In genomic region chr10:23201837-23202236, GRCh38 we compare ENCODE assay signal across 31 cellular contexts. TPM values are rescaled to one million over a fixed set of nuclear protein-coding genes. Genes with fewer than 3 reads are reported as not detected.
DNase-seq lines count a peak whose midpoint lies in the region; ATAC-seq, FAIRE-seq and TF ChIP-seq lines count a peak whose summit lies in the region.
"Had no signal": no experiment of that assay in that cellular context is flagged by ENCODE, and none has a peak within 500 bp of the region (broad histone marks: within the 10 kb centered on the region; RNA-seq: fewer than 3 reads in every experiment).

No MANE protein-coding gene starts in this region.

- no peak overlapping the region for H3K4me2 ChIP-seq in H1 (ENCODE audit: insufficient read depth in 1 of 2, low read depth in 2 of 2, low read length in 2 of 2)
- H3K4me2 ChIP-seq: BLaER1 had no signal

- H4K91ac ChIP-seq in H1 (replicated peaks; ENCODE audit: insufficient read length, low read length) = no peak overlapping the region

- H3K27me3 ChIP-seq in body of pancreas (no peaks in the 10 kb centered on the region), H1 (replicated peaks in 1 of 4; ENCODE audit: control insufficient read depth in 3 of 4, extremely low read depth in 1 of 4, insufficient read depth in 3 of 4, low read length in 3 of 4) (peaks cover 78 to 92% (median 88%) of the 10 kb centered on the region in 4 experiments), pancreas (no peaks in the 10 kb centered on the region)

- H2AK5ac ChIP-seq in H1 (ENCODE audit: low read depth, low read length) = no peak overlapping the region

- DNase-seq in body of pancreas (no peak), H1 (ENCODE audit: low read depth in 1 of 2, low spot score in 2 of 2) (no peak), pancreas (no peak), NCI-H774 (lab: John Stamatoyannopoulos, UW) (no peak), cerebellum (ENCODE audit: low spot score) (no peak)
- DNase-seq in activated CD8-positive, alpha-beta memory T cell treated with anti-CD3 and anti-CD28 coated beads for 24 hours = no peak
- DNase-seq: 8988T; ACHN; BE2C; C1 segment of cervical spinal cord; CD4-positive, alpha-beta memory T cell; CD4-positive, CD25-positive, alpha-beta regulatory T cell; CD8-positive, alpha-beta memory T cell; COR-L47; DMS 273 treated with DMSO at 0.1 percent for 48 hours; DMS153; DMS53; DMS79; DND-41; EL; GDM1 had no signal

- FAIRE-seq in H1 (lab: Jason Lieb, UNC) = no peak
- no peak for FAIRE-seq in pancreas (lab: Jason Lieb, UNC)
- FAIRE-seq: A204.1, GM12878, GM12892, GM18507 had no signal

- H3K79me1 ChIP-seq in H1 (ENCODE audit: low read depth, low read length) = no peaks in the 10 kb centered on the region

- H2AFZ ChIP-seq in H1 (ENCODE audit: low read length) = no peak overlapping the region

- H2BK20ac ChIP-seq in H1 (ENCODE audit: low read length) = no peak overlapping the region

- peak overlapping the region; percentile 73 to 92 (median 88) for H3K27ac ChIP-seq in body of pancreas
- no peak overlapping the region for H3K27ac ChIP-seq in H1 (ENCODE audit: low read depth, low read length)
- peak overlapping the region in 3 of 4 donors; percentile 34 to 95 (median 94) for H3K27ac ChIP-seq in pancreas
- H3K27ac ChIP-seq: BLaER1 had no signal

- no peak overlapping the region for H2BK15ac ChIP-seq in H1 (ENCODE audit: low read length)

- no peak overlapping the region for H2BK120ac ChIP-seq in H1 (replicated peaks; ENCODE audit: low read depth, low read length)

- POLR2A ChIA-PET in H1 (lab: Charles Lee; ENCODE audit: partially characterized antibody) = interaction anchor here (0.6 kb wide), 1 partner anchor 65 kb away, joined by 3 read pairs; no protein-coding TSS in a partner anchor

- WGBS in body of pancreas, 2 donors = 1% methylated on average over 4 of the region's 4 CpGs
- 18% methylated on average over 4 of the region's 4 CpGs; no CpG with 5 or more reads in 1 of the 2 experiments for WGBS in H1 (ENCODE audit: extremely low coverage in 1 of 2, insufficient coverage in 1 of 2, insufficient read length in 1 of 2, insufficient replicate concordance in 2 of 2, low coverage in 1 of 2, low lambda C conversion rate in 2 of 2, missing lambda C conversion rate in 1 of 2), 2 experiments
- 2% methylated on average over 4 of the region's 4 CpGs for WGBS in pancreas, 2 donors

- TF ChIP-seq EP300 in H1 (IDR thresholded peaks at IDR 0.05; ENCODE audit: borderline replicate concordance in 1 of 2, low read depth in 2 of 2, low read length in 2 of 2) = no peak

- ATAC-seq in body of pancreas (no peak), pancreas (no peak)
- ATAC-seq: GM12878 had no signal

- H4K20me1 ChIP-seq in H1 (replicated peaks in 1 of 2; ENCODE audit: control insufficient read depth in 1 of 2, insufficient read depth in 2 of 2, low read length in 2 of 2) = peaks cover 16 to 22% of the 10 kb centered on the region in 2 experiments
- H4K20me1 ChIP-seq: BLaER1 had no signal

- H3K4ac ChIP-seq in H1 (replicated peaks; ENCODE audit: insufficient read length, low read depth, low read length) = no peak overlapping the region

- TF ChIP-seq CTCF in body of pancreas (IDR thresholded peaks at IDR 0.05) (no peak), H1 (IDR thresholded peaks at IDR 0.05; ENCODE audit: control extremely low read depth in 1 of 3, insufficient read depth in 1 of 3, low read depth in 1 of 3, low read length in 3 of 3) (no peak), pancreas (IDR thresholded peaks at IDR 0.05) (no peak)

- H3K14ac ChIP-seq in H1 (ENCODE audit: insufficient read length) = no peak overlapping the region

- no peak for TF ChIP-seq RAD21 in H1 (IDR thresholded peaks at IDR 0.05 in 1 of 2, conservative IDR thresholded peaks at IDR 0.05 in 1 of 2; ENCODE audit: low read depth in 2 of 2, low read length in 2 of 2)

- TF ChIP-seq POLR2A in body of pancreas (IDR thresholded peaks at IDR 0.05) = peak in 1 of 3 donors; percentile 15
- no peak for TF ChIP-seq POLR2A in H1 (IDR thresholded peaks at IDR 0.05; ENCODE audit: control extremely low read depth in 1 of 2, low read depth in 2 of 2, low read length in 2 of 2)

- H3K9ac ChIP-seq in H1 (replicated peaks in 1 of 4; ENCODE audit: extremely low read depth in 1 of 4, low read depth in 3 of 4, low read length in 3 of 4) = no peak overlapping the region
- H3K9ac ChIP-seq: BLaER1 had no signal

- H3K79me2 ChIP-seq in H1 (ENCODE audit: control insufficient read depth in 1 of 2, insufficient read depth in 2 of 2, low read length in 2 of 2) = no peaks in the 10 kb centered on the region

- no peak overlapping the region for H2BK5ac ChIP-seq in H1 (ENCODE audit: low read depth, low read length)

- no peak overlapping the region for H3K56ac ChIP-seq in H1 (replicated peaks; ENCODE audit: insufficient read length, low read depth, low read length)

- intact Hi-C loops in body of pancreas (cut with DNase I) (no loop called here), pancreas (cut with DNase I) (loop anchor here in 1 of 3 donors (10.0 kb wide), 1 partner anchor 53 kb away; no protein-coding TSS in a partner anchor)

- peaks cover 63% of the 10 kb centered on the region for H3K4me1 ChIP-seq in body of pancreas
- H3K4me1 ChIP-seq in H1 (replicated peaks in 1 of 4; ENCODE audit: control insufficient read depth in 3 of 4, insufficient read depth in 4 of 4, low read length in 3 of 4) = peaks cover 3 to 28% (median 14%) of the 10 kb centered on the region in 4 experiments
- H3K4me1 ChIP-seq in pancreas = peaks cover 6 to 28% (median 26%) of the 10 kb centered on the region in 3 donors
- H3K4me1 ChIP-seq: BE2C, BLaER1 had no signal

- H3K9me3 ChIP-seq in body of pancreas = no peaks in the 10 kb centered on the region
- H3K9me3 ChIP-seq in H1 (ENCODE audit: insufficient read depth in 2 of 2, low read depth in 1 of 2, low read length in 1 of 2) = no peaks in the 10 kb centered on the region
- H3K9me3 ChIP-seq in pancreas = no peaks in the 10 kb centered on the region
- H3K9me3 ChIP-seq: BE2C had no signal

- H4K8ac ChIP-seq in H1 (ENCODE audit: extremely low read depth, insufficient read depth, low read length) = no peak overlapping the region

- H4K5ac ChIP-seq in H1 (ENCODE audit: insufficient read length, low read depth, low read length) = no peak overlapping the region

- H3K23ac ChIP-seq in H1 (ENCODE audit: insufficient read length) = no peak overlapping the region

- CTCF ChIA-PET in H1 (lab: Charles Lee; ENCODE audit: partially characterized antibody) = interaction anchor here (0.5 to 3.9 kb wide), 5 partner anchors 10 to 93 kb away, joined by 3 to 16 read pairs (median 3); no protein-coding TSS in a partner anchor

- no peak overlapping the region for H3K18ac ChIP-seq in H1 (ENCODE audit: extremely low read depth, low read length)

- H3K36me3 ChIP-seq in body of pancreas (replicated peaks in 1 of 2; ENCODE audit: insufficient read depth in 1 of 2, low read depth in 2 of 2) (no peaks in the 10 kb centered on the region), H1 (ENCODE audit: control insufficient read depth in 2 of 4, insufficient read depth in 4 of 4, low read length in 3 of 4) (no peaks in the 10 kb centered on the region; a peak in 1 of 8 replicates), pancreas (no peaks in the 10 kb centered on the region)
- H3K36me3 ChIP-seq: BE2C, BLaER1 had no signal

- no peak overlapping the region for H2BK12ac ChIP-seq in H1 (ENCODE audit: low read depth, low read length)

- peaks cover 5% of the 10 kb centered on the region; the same call in 1 of the 2 replicates for H3K23me2 ChIP-seq in H1 (ENCODE audit: low read depth, low read length)

- no peak overlapping the region for H3K4me3 ChIP-seq in body of pancreas
- H3K4me3 ChIP-seq in H1 (ENCODE audit: extremely low read depth in 1 of 4, insufficient read depth in 2 of 4, low read depth in 3 of 4, low read length in 4 of 4) = no peak overlapping the region
- H3K4me3 ChIP-seq in pancreas = peak overlapping the region in 1 of 4 donors; percentile 5
- H3K4me3 ChIP-seq: BLaER1, GM12878 had no signal

TF ChIP-seq in H1, 55 proteins besides CTCF, POLR2A, EP300 and RAD21:
- TF ChIP-seq TCF12 (IDR thresholded peaks at IDR 0.05; ENCODE audit: low read depth, low read length) (no peak), SP1 (IDR thresholded peaks at IDR 0.05; ENCODE audit: low read depth, low read length) (no peak), ASH2L (IDR thresholded peaks at IDR 0.05; ENCODE audit: low read length) (no peak), FOSL1 (IDR thresholded peaks at IDR 0.05; ENCODE audit: insufficient read depth, low read depth, low read length) (no peak), CBX8 (IDR thresholded peaks at IDR 0.05; ENCODE audit: borderline replicate concordance, low read depth, low read length) (peak; percentile 90; the same call in 1 of the 2 replicates), ATF2 (IDR thresholded peaks at IDR 0.05; ENCODE audit: low read length) (no peak), TBP (IDR thresholded peaks at IDR 0.05; ENCODE audit: low read depth, low read length) (no peak)

RNA-seq across cellular contexts. Expression of gene PTF1A, which starts 9.7 kb away (rescaled TPM):
- total RNA-seq in body of pancreas (100 to 1,000 TPM in 1 of 2 donors, 10 to 100 TPM in 1; 48.3 to 138 TPM), pancreas (10 to 100 TPM; 29.4 to 70.8 (median 52.0) TPM), cerebellum (4.4 TPM)
- not detected in 2 replicates for total RNA-seq in H1 (2021; fragmentation: NEBNext Ultra II Directional; extraction: Animal tissue kit (Norgen Biotek cat#: 25700))
- polyA plus RNA-seq in H1 (2011; rRNA removed) (not detected in 2 replicates), pancreas (10 to 100 TPM; 16.8 to 20.5 TPM)
- polyA plus RNA-seq in H1 (2011; cell fraction: cytosol; rRNA removed) = not detected
- not detected for polyA plus RNA-seq in H1 (2011; cell fraction: nucleus; rRNA removed)
- not detected in 4 replicates for polyA plus RNA-seq in H1 (2012, experiment 1 of 2)
- polyA plus RNA-seq in H1 (2012, experiment 2 of 2) = not detected
- polyA plus RNA-seq in H1 (2013, experiment 1 of 2) = not detected
- not detected for polyA plus RNA-seq in H1 (2013, experiment 2 of 2)
- polyA minus RNA-seq in H1 (2011; rRNA and poly(A)+ RNA removed) = not detected in 2 replicates
- not detected for polyA minus RNA-seq in H1 (2011; cell fraction: cytosol; rRNA and poly(A)+ RNA removed)
- not detected for polyA minus RNA-seq in H1 (2011; cell fraction: nucleus; rRNA and poly(A)+ RNA removed)
- total RNA-seq: A673; CD4-positive, alpha-beta memory T cell; CD4-positive, CD25-positive, alpha-beta regulatory T cell; CD8-positive, alpha-beta memory T cell; Daoy; G401; GM12878 had no signal
- polyA plus RNA-seq: AG04450; CD14-positive monocyte; CD4-positive, alpha-beta memory T cell; CD4-positive, CD25-positive, alpha-beta regulatory T cell; CD8-positive, alpha-beta memory T cell; GM12878 had no signal
